23 cellular contexts compared by ENCODE assay signal in the genomic region with DNA sequence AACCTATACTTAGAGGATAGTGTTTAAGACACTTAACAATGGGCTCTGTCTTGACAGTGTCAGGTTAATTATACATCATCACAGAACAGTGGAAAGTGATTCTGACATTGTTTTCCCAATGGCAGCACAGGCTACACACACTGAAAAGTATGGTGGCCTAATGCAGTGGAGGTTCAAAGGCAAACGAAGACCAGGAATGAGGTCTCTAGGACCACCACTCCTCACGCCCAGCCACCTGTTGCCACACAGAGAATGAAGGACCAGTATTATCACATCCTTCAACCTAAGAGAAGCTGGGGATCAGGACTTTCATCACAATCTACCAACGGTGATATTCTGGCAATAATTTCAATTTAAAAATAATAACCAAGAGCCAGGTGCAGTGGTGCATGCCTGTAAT. TPM values are rescaled to one million over a fixed set of nuclear protein-coding genes. Genes with fewer than 3 reads are reported as not detected.
DNase-seq lines count a peak whose midpoint lies in the region; ATAC-seq and TF ChIP-seq lines count a peak whose summit lies in the region.
"Had no signal": no experiment of that assay in that cellular context is flagged by ENCODE, and none has a peak within 500 bp of the region (broad histone marks: within the 10 kb centered on the region; RNA-seq: fewer than 3 reads in every experiment).

No MANE protein-coding gene starts in this region.

- no peaks in the 10 kb centered on the region for H3K27me3 Mint-ChIP-seq in osteocyte (ENCODE audit: unreplicated experiment)
- H3K27me3 Mint-ChIP-seq: CD4-positive, alpha-beta T cell; CD8-positive, alpha-beta memory T cell had no signal

- no peaks in the 10 kb centered on the region for H3K9me3 ChIP-seq in cardiac muscle cell (ENCODE audit: low read depth)
- no peaks in the 10 kb centered on the region for H3K9me3 ChIP-seq in right atrium auricular region
- H3K9me3 ChIP-seq: A549; BE2C; BLaER1 treated with 17β-estradiol and CSF1 and Interleukin-3, amounts not matched to agents 10 nM and 100 nM had no signal

- no peak overlapping the region for H3K4me3 ChIP-seq in cardiac muscle cell
- H3K4me3 ChIP-seq in right atrium auricular region, result no peak overlapping the region
- H3K4me3 ChIP-seq: A549; BLaER1 treated with 17β-estradiol and CSF1 and Interleukin-3, amounts not matched to agents 10 nM and 100 nM; GM23248 had no signal

- no peaks in the 10 kb centered on the region for H3K9me3 Mint-ChIP-seq in osteocyte (ENCODE audit: unreplicated experiment)
- H3K9me3 Mint-ChIP-seq: CD14-positive monocyte; CD4-positive, alpha-beta T cell; CD8-positive, alpha-beta memory T cell had no signal

- DNase-seq in cardiac muscle cell (ENCODE audit: low read depth in 1 of 2, low spot score in 1 of 2) (no peak), right atrium auricular region (ENCODE audit: low spot score) (no peak), NCI-H1417 treated with DMSO at 0.1 percent for 48 hours (lab: John Stamatoyannopoulos, UW) (peak; percentile 36), NCI-H69 (lab: John Stamatoyannopoulos, UW) (peak; percentile 50), osteocyte (ENCODE audit: extremely low spot score, unreplicated experiment) (no peak)
- DNase-seq: 8988T; ACHN; AML-193; BE2C; Calu3; CD4-positive, alpha-beta T cell; CD8-positive, alpha-beta memory T cell; DMS53; DMS79 treated with DMSO at 0.1 percent for 48 hours; GF-D8; GM23248; H7; HCEC 1CT had no signal

- TF ChIP-seq CTCF in cardiac muscle cell (IDR thresholded peaks at IDR 0.05; ENCODE audit: low read depth, low read length), result no peak
- no peak for TF ChIP-seq CTCF in right atrium auricular region (IDR thresholded peaks at IDR 0.05)
- no peak for TF ChIP-seq CTCF in osteocyte (IDR thresholded peaks at IDR 0.05)

- H3K4me1 Mint-ChIP-seq in osteocyte (ENCODE audit: unreplicated experiment), result no peaks in the 10 kb centered on the region
- H3K4me1 Mint-ChIP-seq: CD14-positive monocyte; CD8-positive, alpha-beta memory T cell had no signal

- no peak overlapping the region for H3K27ac Mint-ChIP-seq in osteocyte (ENCODE audit: unreplicated experiment)
- H3K27ac Mint-ChIP-seq: CD14-positive monocyte had no signal

- no peak overlapping the region for H3K4me3 Mint-ChIP-seq in osteocyte (ENCODE audit: unreplicated experiment)
- H3K4me3 Mint-ChIP-seq: CD14-positive monocyte; CD4-positive, alpha-beta T cell; CD8-positive, alpha-beta memory T cell had no signal

- ATAC-seq in GM18873 (IDR thresholded peaks at IDR 0.05; ENCODE audit: low FRiP score, unreplicated experiment) (no peak), GM18909 (IDR thresholded peaks at IDR 0.05; ENCODE audit: poor library complexity, unreplicated experiment) (no peak)
- ATAC-seq: A549 had no signal

- H3K4me1 ChIP-seq in cardiac muscle cell (ENCODE audit: low read depth) (no peaks in the 10 kb centered on the region), right atrium auricular region (no peaks in the 10 kb centered on the region)
- H3K4me1 ChIP-seq: A549; BE2C; BLaER1 treated with 17β-estradiol and CSF1 and Interleukin-3, amounts not matched to agents 10 nM and 100 nM had no signal

- peak overlapping the region; percentile 86 for H3K27ac ChIP-seq in cardiac muscle cell
- no peak overlapping the region for H3K27ac ChIP-seq in right atrium auricular region
- H3K27ac ChIP-seq: A549; BLaER1 treated with 17β-estradiol and CSF1 and Interleukin-3, amounts not matched to agents 10 nM and 100 nM; GM23248 had no signal

- H3K27me3 ChIP-seq in cardiac muscle cell, result no peaks in the 10 kb centered on the region
- no peaks in the 10 kb centered on the region for H3K27me3 ChIP-seq in right atrium auricular region
- H3K27me3 ChIP-seq: BE2C; BLaER1 treated with 17β-estradiol and CSF1 and Interleukin-3, amounts not matched to agents 10 nM and 100 nM had no signal

- peaks cover 46% of the 10 kb centered on the region for H3K36me3 Mint-ChIP-seq in osteocyte (ENCODE audit: unreplicated experiment)

- H3K36me3 ChIP-seq in cardiac muscle cell, result peaks cover 65% of the 10 kb centered on the region
- H3K36me3 ChIP-seq in right atrium auricular region, result peaks cover 96% of the 10 kb centered on the region

RNA-seq across cellular contexts. Expression of a gene that starts 34.5 kb away (rescaled TPM):
- total RNA-seq in cardiac muscle cell (48.0 and 60.7 TPM in 2 replicates), right atrium auricular region (10 to 100 TPM; 82.5 to 89.4 TPM), osteocyte (214 and 220 TPM in 2 replicates)
- 101 and 122 TPM in 2 replicates for polyA plus RNA-seq in cardiac muscle cell

RNA-seq across cellular contexts. Expression of a gene that starts 58.4 kb away (rescaled TPM):
- total RNA-seq in cardiac muscle cell (10.3 and 17.7 TPM in 2 replicates), right atrium auricular region (10 to 100 TPM; 16.7 to 19.8 TPM), osteocyte (34.8 and 36.0 TPM in 2 replicates)
- 10.4 and 21.4 TPM in 2 replicates for polyA plus RNA-seq in cardiac muscle cell

Comparison
In these comparisons a context has a peak if more than half of its experiments do, and no peak if none do; other contexts are left out.
1. DNase-seq: peak in NCI-H1417 treated with DMSO at 0.1 percent for 48 hours (single experiment) and NCI-H69 (single experiment); none in cardiac muscle cell (0 of 2), right atrium auricular region (single experiment) and osteocyte (single experiment).